Comparison of ENCODE assay signal across 8 cellular contexts in the genomic region with DNA sequence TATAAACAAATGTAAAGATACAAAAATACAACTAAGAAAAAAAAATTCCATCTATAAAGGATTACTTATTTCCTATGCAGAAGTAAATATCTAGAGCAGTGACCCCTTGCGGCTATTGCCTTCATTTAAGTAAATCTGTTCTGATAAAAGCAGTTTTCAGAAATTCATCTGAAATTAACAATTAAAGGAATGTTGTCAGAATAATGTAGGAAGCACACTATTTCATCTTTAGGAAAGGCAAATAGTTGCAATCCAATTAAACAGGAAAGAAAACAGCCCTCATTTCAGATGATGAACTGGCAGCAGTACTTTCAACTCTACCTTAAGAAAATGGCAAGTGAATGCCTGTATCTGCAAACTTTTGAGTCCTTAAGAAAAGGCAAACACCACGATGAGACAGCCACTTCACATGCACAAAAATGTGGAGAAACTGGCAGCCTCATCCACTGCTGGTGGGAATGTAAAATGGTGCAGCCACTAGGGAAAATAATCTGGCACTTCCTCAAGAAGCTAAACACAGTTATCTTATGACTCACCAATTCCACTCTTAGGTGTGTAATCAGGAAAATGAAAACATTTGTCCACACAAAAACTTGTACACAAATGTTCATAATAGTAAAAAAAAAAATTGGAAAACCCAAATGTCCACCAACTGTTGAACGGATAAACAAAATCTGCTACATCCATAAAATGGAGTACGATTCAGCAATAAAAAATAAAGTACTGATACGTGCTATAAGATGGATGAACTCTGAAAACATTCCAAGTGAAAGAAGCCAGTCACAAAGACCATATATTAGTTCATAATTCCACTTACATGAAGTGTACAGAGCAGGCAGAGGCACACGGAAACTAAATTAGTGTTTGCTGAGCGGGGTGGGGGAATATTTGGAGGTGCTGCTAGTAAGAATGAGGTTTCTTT. TPM values are rescaled to one million over a fixed set of nuclear protein-coding genes. Genes with fewer than 3 reads are reported as not detected.
DNase-seq lines count a peak whose midpoint lies in the region; ATAC-seq and TF ChIP-seq lines count a peak whose summit lies in the region.

No MANE protein-coding gene starts in this region.

- H3K4me3 Mint-ChIP-seq in CD4-positive, alpha-beta T cell, result no peak overlapping the region
- no peak overlapping the region for H3K4me3 Mint-ChIP-seq in WTC11

- peak overlapping the region; percentile 90 for H3K4me2 ChIP-seq in HCT116 (ENCODE audit: low read length)

- H4K20me1 ChIP-seq in HCT116 (ENCODE audit: insufficient read depth), result peaks cover 18% of the 10 kb centered on the region; the same call in 1 of the 2 replicates

- TF ChIP-seq CTCF in CD4-positive, alpha-beta T cell (IDR thresholded peaks at IDR 0.05), result peak; percentile 68
- peak in 1 of 3 experiments; percentile 24; a peak in 2 of 6 replicates for TF ChIP-seq CTCF in HCT116 (IDR thresholded peaks at IDR 0.05 in 2 of 3, conservative IDR thresholded peaks at IDR 0.05 in 1 of 3; ENCODE audit: borderline replicate concordance in 1 of 3, insufficient read depth in 1 of 3, low read depth in 2 of 3, low read length in 2 of 3)
- TF ChIP-seq CTCF in WTC11 (IDR thresholded peaks at IDR 0.05), result no peak

- peaks cover 38 to 41% of the 10 kb centered on the region in 2 experiments for H3K36me3 ChIP-seq in HCT116 (ENCODE audit: control insufficient read depth in 1 of 2, insufficient read depth in 2 of 2, low read length in 2 of 2)
- peaks cover 8 to 17% (median 12%) of the 10 kb centered on the region in 5 donors for H3K36me3 ChIP-seq in subcutaneous abdominal adipose tissue (ENCODE audit: control insufficient read depth in 5 of 5, insufficient read depth in 5 of 5, low read length in 5 of 5)

- no peak for TF ChIP-seq POLR2A in HCT116 (IDR thresholded peaks at IDR 0.05; ENCODE audit: borderline replicate concordance, extremely low read depth, insufficient read depth, insufficient read length)

- peaks cover 35% of the 10 kb centered on the region for H3K36me3 Mint-ChIP-seq in CD4-positive, alpha-beta T cell (ENCODE audit: low read depth)
- peaks cover 31% of the 10 kb centered on the region for H3K36me3 Mint-ChIP-seq in WTC11

- H3K27me3 ChIP-seq in CD4-positive, alpha-beta T cell (ENCODE audit: control insufficient read depth, insufficient read depth, low read length), result no peaks in the 10 kb centered on the region
- H3K27me3 ChIP-seq in HCT116 (ENCODE audit: insufficient read depth, low read length) (no peaks in the 10 kb centered on the region), subcutaneous abdominal adipose tissue (ENCODE audit: control insufficient read depth in 5 of 5, insufficient read depth in 4 of 5, low read length in 5 of 5) (peaks cover 0 to 7% (median 0%) of the 10 kb centered on the region in 5 donors)

- no peaks in the 10 kb centered on the region for H3K9me3 ChIP-seq in CD4-positive, alpha-beta T cell (ENCODE audit: control insufficient read depth, low read length)
- H3K9me3 ChIP-seq in HCT116 (ENCODE audit: control insufficient read depth in 1 of 2, insufficient read depth in 1 of 2, low read depth in 1 of 2, low read length in 2 of 2), result no peaks in the 10 kb centered on the region
- no peaks in the 10 kb centered on the region for H3K9me3 ChIP-seq in iPS-18c (ENCODE audit: control insufficient read depth, insufficient read depth, low read length)
- H3K9me3 ChIP-seq in subcutaneous abdominal adipose tissue (ENCODE audit: control insufficient read depth in 5 of 5, low read length in 5 of 5), result no peaks in the 10 kb centered on the region

- no peak overlapping the region for H2AFZ ChIP-seq in HCT116 (ENCODE audit: low read depth, low read length, poor library complexity, severe bottlenecking)

- BruUV-seq in HCT116 (replicated peaks; lab: Mats Ljungman, UMichigan), result no TSS peak

- CTCF ChIA-PET in CD4-positive, alpha-beta T cell (lab: Charles Lee), result interaction anchor here (0.8 to 2.7 kb wide), 3 partner anchors 10 to 137 kb away, joined by 3 to 8 read pairs (median 4); a partner anchor contains a TSS
- CTCF ChIA-PET in HCT116 (lab: Charles Lee) (no interaction called here), WTC11 (lab: Charles Lee) (interaction anchor here (0.5 to 2.1 kb wide), 2 partner anchors 118 to 136 kb away, joined by 5 read pairs; a partner anchor contains a TSS)

- H3K79me2 ChIP-seq in HCT116 (ENCODE audit: insufficient read depth, low read length), result peaks cover 83% of the 10 kb centered on the region

- H3K4me1 ChIP-seq in HCT116 (ENCODE audit: control insufficient read depth in 1 of 2, insufficient read depth in 2 of 2, low read length in 2 of 2), result peaks cover 6 to 16% of the 10 kb centered on the region in 2 experiments; a peak in 3 of 4 replicates
- H3K4me1 ChIP-seq in subcutaneous abdominal adipose tissue (ENCODE audit: control insufficient read depth in 5 of 5, insufficient read depth in 5 of 5, low read length in 5 of 5), result peaks cover 12 to 37% (median 30%) of the 10 kb centered on the region in 5 donors

- RAD21 ChIA-PET in HCT116 (lab: Charles Lee; ENCODE audit: low non-redundant PET in 1 of 2, low total read pairs in 2 of 2, uncharacterized antibody in 2 of 2, unreplicated experiment in 2 of 2), result no interaction called here

- no peak for ATAC-seq in CD4-positive, alpha-beta T cell (ENCODE audit: poor library complexity)
- ATAC-seq in HCT116, result no peak
- ATAC-seq in WTC11, result no peak
- ATAC-seq in GM18870 (IDR thresholded peaks at IDR 0.05; ENCODE audit: unreplicated experiment), result no peak

- intact Hi-C loops in CD4-positive, alpha-beta T cell (cut with DNase I, micrococcal nuclease), result loop anchor here (2.0 to 10.0 kb wide), 4 partner anchors 36 to 614 kb away; a partner anchor contains a TSS
- intact Hi-C loops in HCT116 (cut with micrococcal nuclease), result no loop called here

- no peak for DNase-seq in CD4-positive, alpha-beta T cell
- DNase-seq in HCT116 (ENCODE audit: low read depth, low spot score) (no peak), WTC11 (ENCODE audit: low spot score) (no peak), activated gamma-delta T cell treated with Interleukin-2 at 50 U/mL for 16 hours (no peak)
- no peak for DNase-seq in NK-92 treated with Interleukin-12 subunit alpha and Interleukin-12 subunit beta, amount 100 ng/mL, for 24 hours (lab: John Stamatoyannopoulos, UW)

- peaks cover 14% of the 10 kb centered on the region for H3K4me1 Mint-ChIP-seq in CD4-positive, alpha-beta T cell (ENCODE audit: low read depth)
- peaks cover 17% of the 10 kb centered on the region for H3K4me1 Mint-ChIP-seq in WTC11

- no peaks in the 10 kb centered on the region for H3K9me2 ChIP-seq in HCT116 (ENCODE audit: insufficient read depth)

- H3K9ac ChIP-seq in HCT116 (ENCODE audit: low read length) (peak overlapping the region; percentile 95), subcutaneous abdominal adipose tissue (ENCODE audit: low read length in 5 of 5) (peak overlapping the region in 4 of 5 donors; percentile 48 to 91 (median 80))

- H3K27ac Mint-ChIP-seq in CD4-positive, alpha-beta T cell, result no peak overlapping the region
- H3K27ac Mint-ChIP-seq in WTC11, result peak overlapping the region; percentile 61

- no peak for TF ChIP-seq RAD21 in HCT116 (IDR thresholded peaks at IDR 0.05; ENCODE audit: low read depth)

- no peaks in the 10 kb centered on the region for H3K9me3 Mint-ChIP-seq in CD4-positive, alpha-beta T cell
- H3K9me3 Mint-ChIP-seq in WTC11, result no peaks in the 10 kb centered on the region

- peak overlapping the region; percentile 5 for H3K27ac ChIP-seq in CD4-positive, alpha-beta T cell (ENCODE audit: low read depth, low read length)
- H3K27ac ChIP-seq in HCT116 (ENCODE audit: low read depth, low read length) (peak overlapping the region; percentile 87; the same call in 1 of the 2 replicates), subcutaneous abdominal adipose tissue (ENCODE audit: low read depth, low read length) (peak overlapping the region; percentile 96)

- H3K4me3 ChIP-seq in HCT116 (replicated peaks in 1 of 2; ENCODE audit: low read depth in 1 of 2, low read length in 2 of 2) (peak overlapping the region; percentile 93 to 95), iPS-18c (ENCODE audit: insufficient read depth, low read depth, low read length) (peak overlapping the region; percentile 83), subcutaneous abdominal adipose tissue (ENCODE audit: low read depth in 1 of 5, low read length in 5 of 5) (peak overlapping the region; percentile 80 to 96 (median 88))

- POLR2A ChIA-PET in CD4-positive, alpha-beta T cell (lab: Charles Lee), result interaction anchor here (1.6 to 3.3 kb wide), 8 partner anchors 8 to 470 kb away, joined by 4 to 55 read pairs (median 24); a partner anchor contains a TSS
- POLR2A ChIA-PET in HCT116 (lab: Charles Lee), result interaction anchor here (1.7 to 2.6 kb wide), 2 partner anchors 9 to 113 kb away, joined by 3 to 9 read pairs; a partner anchor contains a TSS
- POLR2A ChIA-PET in WTC11 (lab: Charles Lee), result interaction anchor here (2.1 kb wide), 1 partner anchor 136 kb away, joined by 9 read pairs; a partner anchor contains a TSS

- H3K27me3 Mint-ChIP-seq in CD4-positive, alpha-beta T cell, result no peaks in the 10 kb centered on the region
- H3K27me3 Mint-ChIP-seq in WTC11 (ENCODE audit: low read depth), result no peaks in the 10 kb centered on the region

TF ChIP-seq in HCT116, 20 proteins besides CTCF, POLR2A, EP300 and RAD21 (continues in another document):
- TF ChIP-seq ELF1 (IDR thresholded peaks at IDR 0.05; ENCODE audit: borderline replicate concordance, low read depth), result no peak
- TF ChIP-seq JUND (IDR thresholded peaks at IDR 0.05), result no peak
- TF ChIP-seq, protein P1, sequence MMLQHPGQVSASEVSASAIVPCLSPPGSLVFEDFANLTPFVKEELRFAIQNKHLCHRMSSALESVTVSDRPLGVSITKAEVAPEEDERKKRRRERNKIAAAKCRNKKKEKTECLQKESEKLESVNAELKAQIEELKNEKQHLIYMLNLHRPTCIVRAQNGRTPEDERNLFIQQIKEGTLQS (IDR thresholded peaks at IDR 0.05), result no peak
- TF ChIP-seq EZH2phosphoT487 (IDR thresholded peaks at IDR 0.05; ENCODE audit: borderline replicate concordance), result no peak
- TF ChIP-seq SRF (IDR thresholded peaks at IDR 0.05; ENCODE audit: low read depth), result no peak

TF ChIP-seq in WTC11, 78 proteins besides CTCF, POLR2A, EP300 and RAD21 (continues in another document):
- no peak for TF ChIP-seq CREB1 (CRISPR knock-in tag; IDR thresholded peaks at IDR 0.05)
- TF ChIP-seq, protein P1 (CRISPR knock-in tag; conservative IDR thresholded peaks at IDR 0.05), result no peak

RNA-seq across cellular contexts. Expression of a gene that starts 2.0 kb away (rescaled TPM):
- 1 to 10 TPM; 3.8 to 4.3 TPM for total RNA-seq in CD4-positive, alpha-beta T cell
- total RNA-seq in HCT116 (2021; ENCODE audit: unreplicated experiment) (6.4 TPM), WTC11 (2021) (16.8 to 17.7 TPM (median 17.0 TPM) in 3 replicates)
- 1.5 and 2.9 TPM in 2 replicates for polyA plus RNA-seq in HCT116 (2012)

RNA-seq across cellular contexts. Expression of a gene that starts 7.6 kb away (rescaled TPM):
- 100 to 1,000 TPM; 130 to 131 TPM for total RNA-seq in CD4-positive, alpha-beta T cell
- total RNA-seq in HCT116 (2021; ENCODE audit: unreplicated experiment), result 78.5 TPM
- 45.3 and 49.0 TPM in 2 replicates for polyA plus RNA-seq in HCT116 (2012)
- 106 to 137 TPM (median 122 TPM) in 3 replicates for total RNA-seq in WTC11 (2021)

Comparison
In these comparisons a context has a peak if more than half of its experiments do, and no peak if none do; other contexts are left out.
1. H3K27ac ChIP-seq: peak in every context shown above with its lines; median percentile 96 in subcutaneous abdominal adipose tissue; 87 in HCT116; 5 in CD4-positive, alpha-beta T cell.